ENCODE assay signal across 21 cellular contexts in genomic region chr18:25605322-25605721, GRCh38.
"Had no signal": no experiment of that assay in that cellular context is flagged by ENCODE, and none has a peak within 500 bp of the region (broad histone marks: within the 10 kb centered on the region; RNA-seq: fewer than 3 reads in every experiment).

No MANE protein-coding gene starts in this region.

- H3K27me3 ChIP-seq: adrenal gland, ascending aorta, brain microvascular endothelial cell, spleen, tibial nerve had no signal

- DNase-seq: activated CD4-positive, alpha-beta T cell treated with anti-CD3 and anti-CD28 coated beads, Interleukin-2, amount 10 ng/mL, durations not matched to agents 7 days and 5 days; activated CD4-positive, CD25-positive, alpha-beta regulatory T cell treated with anti-CD3 and anti-CD28 coated beads, Interleukin-2, amount 50 U/mL, for 72 hours; activated CD8-positive, alpha-beta T cell treated with anti-CD3 and anti-CD28 coated beads for 36 hours; adrenal gland; brain microvascular endothelial cell; caudate nucleus; effector CD8-positive, alpha-beta T cell; foreskin melanocyte; hippocampal formation; kidney glomerular epithelial cell; left ventricle myocardium inferior; midbrain; natural killer cell; spleen; stimulated activated CD4-positive, alpha-beta T cell treated with anti-CD3 and anti-CD28 coated beads, Interleukin-4, amount 100 ng/mL, for 4 hours; substantia nigra; T-cell had no signal

- FAIRE-seq: urothelium cell line had no signal

- ATAC-seq: activated CD8-positive, alpha-beta T cell treated with anti-CD3 and anti-CD28 coated beads for 36 hours; T-cell had no signal

- H3K4me1 ChIP-seq: adrenal gland, ascending aorta, left ventricle myocardium inferior, spleen had no signal

- H3K4me3 ChIP-seq: adrenal gland, ascending aorta, left ventricle myocardium inferior, spleen, tibial nerve had no signal

- H3K9me3 ChIP-seq: adrenal gland, ascending aorta had no signal

- H3K36me3 ChIP-seq: adrenal gland, ascending aorta, brain microvascular endothelial cell, left ventricle myocardium inferior, spleen, tibial nerve had no signal

- H3K27ac ChIP-seq: adrenal gland, ascending aorta, brain microvascular endothelial cell, left ventricle myocardium inferior, spleen, tibial nerve, VCaP had no signal
